In the genomic region with DNA sequence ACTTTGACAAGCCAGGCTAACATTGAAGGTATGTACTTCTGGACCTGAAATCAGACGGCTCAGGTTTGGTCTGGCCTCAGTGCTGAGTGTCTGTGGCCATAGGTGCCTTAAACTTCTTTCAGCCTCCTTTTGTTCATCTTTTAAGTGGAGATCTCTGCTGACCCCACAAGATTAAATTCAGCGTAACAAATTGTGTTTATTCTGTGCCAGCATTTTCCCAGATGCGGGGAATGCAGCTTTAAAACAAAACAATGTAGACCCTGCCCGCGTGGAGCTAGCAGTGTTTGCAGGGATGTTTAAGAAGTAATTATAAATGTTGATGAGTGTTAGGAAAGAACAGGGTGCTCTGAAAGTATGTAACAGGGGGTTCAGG, we compare ENCODE assay signal across 8 cellular contexts. TPM values are rescaled to one million over a fixed set of nuclear protein-coding genes. Genes with fewer than 3 reads are reported as not detected.
DNase-seq lines count a peak whose midpoint lies in the region; ATAC-seq and TF ChIP-seq lines count a peak whose summit lies in the region.

No MANE protein-coding gene starts in this region.

- no peak overlapping the region for H3K27ac ChIP-seq in iPS DF 6.9 (ENCODE audit: low read length)

- peak overlapping the region; percentile 99 for H3K27ac Mint-ChIP-seq in HFFc6
- H3K27ac Mint-ChIP-seq in activated CD8-positive, alpha-beta T cell treated with anti-CD3 and anti-CD28 coated beads for 36 hours = peak overlapping the region; percentile 97
- peak overlapping the region; percentile 98 for H3K27ac Mint-ChIP-seq in stimulated activated effector memory CD8-positive, alpha-beta T cell treated with anti-CD3 and anti-CD28 coated beads, Interleukin-12 subunit alpha, Interleukin-12 subunit beta, amount 100 ng/mL, for 72 hours

- H3K4me3 ChIP-seq in iPS DF 6.9 (ENCODE audit: low read length) = peak overlapping the region; percentile 77; the same call in 1 of the 2 replicates

- intact Hi-C loops in activated CD8-positive, alpha-beta T cell treated with anti-CD3 and anti-CD28 coated beads for 36 hours (cut with micrococcal nuclease) = no loop called here

- DNase-seq in HFFc6 = no peak
- DNase-seq in activated CD8-positive, alpha-beta T cell treated with anti-CD3 and anti-CD28 coated beads for 36 hours = no peak
- no peak for DNase-seq in iPS DF 6.9 (ENCODE audit: low read depth, low spot score)
- no peak for DNase-seq in stimulated activated effector memory CD8-positive, alpha-beta T cell treated with anti-CD3 and anti-CD28 coated beads, Interleukin-12 subunit alpha, Interleukin-12 subunit beta, amount 100 ng/mL, for 72 hours (ENCODE audit: low spot score in 2 of 2)
- DNase-seq in amygdala (lab: John Stamatoyannopoulos, UW) = no peak

- no CpG with 5 or more reads among the region's 5 CpGs for WGBS in iPS DF 6.9 (ENCODE audit: insufficient coverage, insufficient read length)

- no peaks in the 10 kb centered on the region for H3K27me3 ChIP-seq in iPS DF 6.9 (ENCODE audit: control insufficient read depth, insufficient read depth, low read length)

- ATAC-seq in activated CD8-positive, alpha-beta T cell treated with anti-CD3 and anti-CD28 coated beads for 36 hours = no peak
- ATAC-seq in stimulated activated effector memory CD8-positive, alpha-beta T cell treated with anti-CD3 and anti-CD28 coated beads, Interleukin-12 subunit alpha, Interleukin-12 subunit beta, amount 100 ng/mL, for 72 hours = no peak
- ATAC-seq in HG02763 (IDR thresholded peaks at IDR 0.05; ENCODE audit: unreplicated experiment) = no peak
- ATAC-seq in HG02759 (IDR thresholded peaks at IDR 0.05; ENCODE audit: unreplicated experiment) = no peak
- no peak for ATAC-seq in HG02678 (IDR thresholded peaks at IDR 0.05; ENCODE audit: unreplicated experiment)

- POLR2A ChIA-PET in activated CD8-positive, alpha-beta T cell treated with anti-CD3 and anti-CD28 coated beads for 36 hours (lab: Charles Lee) = interaction anchor here (0.6 to 2.6 kb wide), 7 partner anchors 8 to 301 kb away, joined by 3 to 11 read pairs (median 5); no protein-coding TSS in a partner anchor

- peaks cover 50% of the 10 kb centered on the region for H3K36me3 Mint-ChIP-seq in HFFc6 (ENCODE audit: low read depth)
- peaks cover 45% of the 10 kb centered on the region for H3K36me3 Mint-ChIP-seq in activated CD8-positive, alpha-beta T cell treated with anti-CD3 and anti-CD28 coated beads for 36 hours (ENCODE audit: low read depth)
- H3K36me3 Mint-ChIP-seq in stimulated activated effector memory CD8-positive, alpha-beta T cell treated with anti-CD3 and anti-CD28 coated beads, Interleukin-12 subunit alpha, Interleukin-12 subunit beta, amount 100 ng/mL, for 72 hours = peaks cover 75% of the 10 kb centered on the region

- no peaks in the 10 kb centered on the region; the same call in 1 of the 2 replicates for H3K27me3 Mint-ChIP-seq in HFFc6 (ENCODE audit: insufficient read depth)
- H3K27me3 Mint-ChIP-seq in activated CD8-positive, alpha-beta T cell treated with anti-CD3 and anti-CD28 coated beads for 36 hours = no peaks in the 10 kb centered on the region

- peak overlapping the region; percentile 95 for H3K4me3 Mint-ChIP-seq in HFFc6
- peak overlapping the region; percentile 94 for H3K4me3 Mint-ChIP-seq in activated CD8-positive, alpha-beta T cell treated with anti-CD3 and anti-CD28 coated beads for 36 hours
- peak overlapping the region; percentile 97 for H3K4me3 Mint-ChIP-seq in stimulated activated effector memory CD8-positive, alpha-beta T cell treated with anti-CD3 and anti-CD28 coated beads, Interleukin-12 subunit alpha, Interleukin-12 subunit beta, amount 100 ng/mL, for 72 hours

- H3K36me3 ChIP-seq in iPS DF 6.9 (ENCODE audit: control insufficient read depth, insufficient read depth, low read length) = no peaks in the 10 kb centered on the region

- H3K9me3 Mint-ChIP-seq in HFFc6 = no peaks in the 10 kb centered on the region
- H3K9me3 Mint-ChIP-seq in activated CD8-positive, alpha-beta T cell treated with anti-CD3 and anti-CD28 coated beads for 36 hours = no peaks in the 10 kb centered on the region
- H3K9me3 Mint-ChIP-seq in stimulated activated effector memory CD8-positive, alpha-beta T cell treated with anti-CD3 and anti-CD28 coated beads, Interleukin-12 subunit alpha, Interleukin-12 subunit beta, amount 100 ng/mL, for 72 hours = no peaks in the 10 kb centered on the region

- peaks cover 77% of the 10 kb centered on the region for H3K4me1 Mint-ChIP-seq in HFFc6 (ENCODE audit: low read depth)
- H3K4me1 Mint-ChIP-seq in activated CD8-positive, alpha-beta T cell treated with anti-CD3 and anti-CD28 coated beads for 36 hours (ENCODE audit: low read depth) = peaks cover 55% of the 10 kb centered on the region
- H3K4me1 Mint-ChIP-seq in stimulated activated effector memory CD8-positive, alpha-beta T cell treated with anti-CD3 and anti-CD28 coated beads, Interleukin-12 subunit alpha, Interleukin-12 subunit beta, amount 100 ng/mL, for 72 hours = peaks cover 54% of the 10 kb centered on the region

- H3K9me3 ChIP-seq in iPS DF 6.9 (ENCODE audit: control insufficient read depth, insufficient read depth, low read length) = no peaks in the 10 kb centered on the region

- CTCF ChIA-PET in activated CD8-positive, alpha-beta T cell treated with anti-CD3 and anti-CD28 coated beads for 36 hours (lab: Charles Lee) = interaction anchor here (1.0 to 1.4 kb wide), 4 partner anchors 8 to 67 kb away, joined by 3 to 6 read pairs (median 4); no protein-coding TSS in a partner anchor

- H3K4me1 ChIP-seq in iPS DF 6.9 (ENCODE audit: control insufficient read depth, insufficient read depth, low read length) = no peaks in the 10 kb centered on the region

- no peak for TF ChIP-seq CTCF in HFFc6 (IDR thresholded peaks at IDR 0.05)
- TF ChIP-seq CTCF in activated CD8-positive, alpha-beta T cell treated with anti-CD3 and anti-CD28 coated beads for 36 hours (IDR thresholded peaks at IDR 0.05) = no peak

RNA-seq across cellular contexts. Expression of gene CAP1, which starts 0.9 kb away (rescaled TPM):
- total RNA-seq in HFFc6 (2021; fragmentation: NEBNext Ultra II Directional; extraction: Animal tissue kit (Norgen Biotek cat#: 25700)) = 100 to 1,000 TPM; 665 to 743 (median 688) TPM
- total RNA-seq in activated CD8-positive, alpha-beta T cell treated with anti-CD3 and anti-CD28 coated beads for 36 hours = 100 to 1,000 TPM; 511 to 512 TPM

RNA-seq across cellular contexts. Expression of gene PPT1, which starts 55.6 kb away (rescaled TPM):
- total RNA-seq in HFFc6 (2021; fragmentation: NEBNext Ultra II Directional; extraction: Animal tissue kit (Norgen Biotek cat#: 25700)) = 10 to 100 TPM; 73.1 to 88.8 (median 82.5) TPM
- 10 to 100 TPM; 60.6 to 69.1 TPM for total RNA-seq in activated CD8-positive, alpha-beta T cell treated with anti-CD3 and anti-CD28 coated beads for 36 hours
